ENCODE assay signal across 16 cellular contexts in genomic region chr6:21355638-21356037, GRCh38.
DNase-seq lines count a peak whose midpoint lies in the region; ATAC-seq and TF ChIP-seq lines count a peak whose summit lies in the region.
"Had no signal": no experiment of that assay in that cellular context is flagged by ENCODE, and none has a peak within 500 bp of the region (broad histone marks: within the 10 kb centered on the region; RNA-seq: fewer than 3 reads in every experiment).

No MANE protein-coding gene starts in this region.

- no peak overlapping the region for H2BK120ac ChIP-seq in mesendoderm (ENCODE audit: low read depth, low read length)

- H3K23ac ChIP-seq in mesendoderm (ENCODE audit: low read length), result no peak overlapping the region

- H3K36me3 ChIP-seq in mesendoderm (ENCODE audit: control insufficient read depth, insufficient read depth, low read length) (no peaks in the 10 kb centered on the region), psoas muscle (ENCODE audit: insufficient read depth in 1 of 2, low read depth in 1 of 2) (no peaks in the 10 kb centered on the region)

- H3K56ac ChIP-seq in mesendoderm (ENCODE audit: low read length), result no peak overlapping the region

- H3K79me2 ChIP-seq in mesendoderm (ENCODE audit: control insufficient read depth, insufficient read depth, low read length), result no peaks in the 10 kb centered on the region

- no peak overlapping the region for H3K4me2 ChIP-seq in mesendoderm (ENCODE audit: low read length)

- H3K79me1 ChIP-seq in mesendoderm (ENCODE audit: low read length), result no peaks in the 10 kb centered on the region

- H3K9me3 ChIP-seq in psoas muscle, result no peaks in the 10 kb centered on the region
- H3K9me3 ChIP-seq: Caco-2 had no signal

- H3K4ac ChIP-seq in mesendoderm (ENCODE audit: low read depth, low read length), result no peak overlapping the region

- peaks cover 21% of the 10 kb centered on the region for H3K9me3 Mint-ChIP-seq in type B pancreatic cell
- H3K9me3 Mint-ChIP-seq: CD4-positive, alpha-beta T cell; HFFc6 had no signal

- no peak overlapping the region for H4K8ac ChIP-seq in mesendoderm (ENCODE audit: low read depth, low read length)

- peaks cover 5% of the 10 kb centered on the region for H3K4me1 ChIP-seq in mesendoderm (ENCODE audit: control insufficient read depth, low read depth, low read length)
- H3K4me1 ChIP-seq in psoas muscle, result peaks cover 14% of the 10 kb centered on the region

- peak overlapping the region; percentile 70 for H3K27ac ChIP-seq in VCaP
- H3K27ac ChIP-seq in mesendoderm (ENCODE audit: low read depth, low read length), result no peak overlapping the region
- peak overlapping the region; percentile 83 for H3K27ac ChIP-seq in psoas muscle
- H3K27ac ChIP-seq: C4-2B, HL-60 had no signal

- no CpG with 5 or more reads among the region's 4 CpGs for WGBS in mesendoderm (ENCODE audit: extremely low coverage, insufficient coverage, low lambda C conversion rate)
- WGBS in psoas muscle, 3 donors, result 92 to 99% (median 94%) methylated on average over 4 of the region's 4 CpGs

- H3K9ac ChIP-seq in mesendoderm (ENCODE audit: low read length), result no peak overlapping the region

- H3K36me3 Mint-ChIP-seq in type B pancreatic cell, result no peaks in the 10 kb centered on the region

- no peak for ATAC-seq in psoas muscle
- ATAC-seq: HCT116 had no signal

- H2BK5ac ChIP-seq in mesendoderm (ENCODE audit: low read length), result no peak overlapping the region

- no peak overlapping the region for H4K5ac ChIP-seq in mesendoderm (ENCODE audit: low read length)

- H3K4me1 Mint-ChIP-seq in type B pancreatic cell (ENCODE audit: unreplicated experiment), result peaks cover 30% of the 10 kb centered on the region

- H2AK5ac ChIP-seq in mesendoderm (ENCODE audit: low read length), result no peak overlapping the region

- intact Hi-C loops in psoas muscle (cut with DNase I) (loop anchor here in 1 of 2 donors (10.0 kb wide), 1 partner anchor 79 kb away; no protein-coding TSS in a partner anchor), posterior vena cava (cut with DNase I) (no loop called here)

- peak; percentile 59 for DNase-seq in mesendoderm
- DNase-seq in psoas muscle, result no peak
- DNase-seq in type B pancreatic cell (ENCODE audit: extremely low spot score, unreplicated experiment), result no peak
- DNase-seq in posterior vena cava (ENCODE audit: low spot score), result no peak
- no peak for DNase-seq in NCI-H146 treated with DMSO at 0.1 percent for 48 hours (lab: John Stamatoyannopoulos, UW; ENCODE audit: unreplicated experiment)
- no peak for DNase-seq in OCI-M1 (lab: John Stamatoyannopoulos, UW)
- DNase-seq: 8988T; CD4-positive, alpha-beta T cell; GOT3; H7; HFFc6 had no signal

- H3K27me3 ChIP-seq in mesendoderm (ENCODE audit: insufficient read depth, low read length, poor library complexity) (no peaks in the 10 kb centered on the region), psoas muscle (ENCODE audit: insufficient read depth in 3 of 3, low read length in 2 of 3) (no peaks in the 10 kb centered on the region)

- peak overlapping the region; percentile 86 for H3K27ac Mint-ChIP-seq in type B pancreatic cell
- H3K27ac Mint-ChIP-seq: CD4-positive, alpha-beta T cell; HFFc6 had no signal

- no peak overlapping the region for H3K18ac ChIP-seq in mesendoderm (ENCODE audit: low read length)

- peak overlapping the region; percentile 25 for H3K4me3 Mint-ChIP-seq in type B pancreatic cell
- H3K4me3 Mint-ChIP-seq: CD4-positive, alpha-beta T cell; HFFc6 had no signal

- no peak overlapping the region for H3K4me3 ChIP-seq in mesendoderm (ENCODE audit: low read length)
- no peak overlapping the region for H3K4me3 ChIP-seq in psoas muscle

- no peak overlapping the region for H2BK15ac ChIP-seq in mesendoderm (replicated peaks; ENCODE audit: low read depth)

- H3K27me3 Mint-ChIP-seq in type B pancreatic cell, result no peaks in the 10 kb centered on the region
- H3K27me3 Mint-ChIP-seq: CD4-positive, alpha-beta T cell had no signal

- TF ChIP-seq CTCF in VCaP (conservative IDR thresholded peaks at IDR 0.05) (no peak), psoas muscle (IDR thresholded peaks at IDR 0.05) (no peak), type B pancreatic cell (conservative IDR thresholded peaks at IDR 0.05) (no peak)
